In the genomic region with DNA sequence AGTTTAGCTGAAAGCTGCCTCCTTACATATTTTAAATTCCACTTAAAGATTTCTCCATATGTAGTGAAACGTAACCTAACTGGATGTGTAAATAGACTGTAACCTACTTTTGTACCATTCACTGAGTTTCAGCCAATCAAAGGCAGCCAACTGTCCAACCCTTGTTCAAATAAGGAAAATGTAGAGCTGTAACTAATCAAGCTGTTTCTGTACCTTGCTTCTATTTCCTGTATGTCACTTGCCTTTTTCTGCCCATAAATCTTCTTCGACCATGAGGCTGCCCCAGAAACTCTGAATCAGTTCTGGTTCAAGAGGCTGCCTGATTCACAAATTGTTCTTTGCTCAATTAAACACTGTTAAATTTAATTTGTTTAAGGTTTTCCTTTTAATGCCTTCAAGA, we compare ENCODE assay signal across 20 cellular contexts. TPM values are rescaled to one million over a fixed set of nuclear protein-coding genes. Genes with fewer than 3 reads are reported as not detected.
DNase-seq lines count a peak whose midpoint lies in the region; ATAC-seq and TF ChIP-seq lines count a peak whose summit lies in the region.
"Had no signal": no experiment of that assay in that cellular context is flagged by ENCODE, and none has a peak within 500 bp of the region (broad histone marks: within the 10 kb centered on the region; RNA-seq: fewer than 3 reads in every experiment).

No MANE protein-coding gene starts in this region.

- no peak overlapping the region for H3K14ac ChIP-seq in H9 (ENCODE audit: insufficient read depth, low read length)

- H3K27me3 ChIP-seq in breast epithelium: no peaks in the 10 kb centered on the region
- no peaks in the 10 kb centered on the region for H3K27me3 ChIP-seq in mammary epithelial cell (ENCODE audit: insufficient read depth, low read length)
- H3K27me3 ChIP-seq in H9 (ENCODE audit: insufficient read depth, low read length): no peaks in the 10 kb centered on the region
- H3K27me3 ChIP-seq: esophagus muscularis mucosa had no signal

- H2BK120ac ChIP-seq in H9 (ENCODE audit: low read depth, low read length, poor library complexity, severe bottlenecking): no peak overlapping the region

- peak overlapping the region; percentile 75 for H3K27ac Mint-ChIP-seq in activated naive CD8-positive, alpha-beta T cell treated with anti-CD3 and anti-CD28 coated beads, Interleukin-2, amount 50 U/mL, for 24 hours
- no peak overlapping the region; a peak in 1 of 7 replicates for H3K27ac Mint-ChIP-seq in H9
- H3K27ac Mint-ChIP-seq: activated B cell treated with CpG ODN at 0.5 μM for 24 hours had no signal

- peaks cover 39% of the 10 kb centered on the region for H3K4me1 Mint-ChIP-seq in activated naive CD8-positive, alpha-beta T cell treated with anti-CD3 and anti-CD28 coated beads, Interleukin-2, amount 50 U/mL, for 24 hours
- H3K4me1 Mint-ChIP-seq in H9: peaks cover 47 to 55% of the 10 kb centered on the region in 2 experiments

- H2BK12ac ChIP-seq in H9 (ENCODE audit: insufficient read length, low read depth, low read length): no peak overlapping the region

- H2AFZ ChIP-seq in mammary epithelial cell (ENCODE audit: low read depth, low read length) (no peak overlapping the region), H9 (ENCODE audit: low read length) (no peak overlapping the region)

- H3K18ac ChIP-seq in H9 (ENCODE audit: insufficient read length, low read depth, low read length): no peak overlapping the region

- in situ Hi-C loops in mammary epithelial cell (cut with MboI; ENCODE audit: low sequenced_read_pairs in 2 of 2): no loop called here

- H3K4me1 ChIP-seq in breast epithelium (peaks cover 0 to 9% of the 10 kb centered on the region in 2 donors), mammary epithelial cell (ENCODE audit: insufficient read depth, low read length) (peaks cover 42% of the 10 kb centered on the region), H9 (ENCODE audit: insufficient read depth, low read length) (peaks cover 7% of the 10 kb centered on the region; the same call in 1 of the 2 replicates)

- intact Hi-C loops in breast epithelium (cut with DNase I; ENCODE audit: low total_unique reads) (no loop called here), mammary epithelial cell (cut with micrococcal nuclease) (no loop called here)

- H3K23ac ChIP-seq in H9 (ENCODE audit: insufficient read length, low read depth, low read length): no peak overlapping the region

- H3K4me2 ChIP-seq in mammary epithelial cell (ENCODE audit: insufficient read depth, low read depth, low read length): no peak overlapping the region
- H3K4me2 ChIP-seq in H9 (ENCODE audit: insufficient read depth, insufficient read length, low read length): no peak overlapping the region

- no peaks in the 10 kb centered on the region for H3K9me3 Mint-ChIP-seq in activated naive CD8-positive, alpha-beta T cell treated with anti-CD3 and anti-CD28 coated beads, Interleukin-2, amount 50 U/mL, for 24 hours
- H3K9me3 Mint-ChIP-seq in H9: no peaks in the 10 kb centered on the region
- H3K9me3 Mint-ChIP-seq: activated B cell treated with CpG ODN at 0.5 μM for 24 hours had no signal

- peaks cover 12% of the 10 kb centered on the region for H3K27me3 Mint-ChIP-seq in activated naive CD8-positive, alpha-beta T cell treated with anti-CD3 and anti-CD28 coated beads, Interleukin-2, amount 50 U/mL, for 24 hours
- no peaks in the 10 kb centered on the region for H3K27me3 Mint-ChIP-seq in H9 (ENCODE audit: low read depth)

- H3K9me3 ChIP-seq in breast epithelium (no peaks in the 10 kb centered on the region), mammary epithelial cell (replicated peaks; ENCODE audit: insufficient read depth, low read length) (no peaks in the 10 kb centered on the region), H9 (ENCODE audit: control insufficient read depth, low read depth, low read length) (no peaks in the 10 kb centered on the region)
- H3K9me3 ChIP-seq: esophagus muscularis mucosa, suprapubic skin had no signal

- TF ChIP-seq CTCF in breast epithelium (IDR thresholded peaks at IDR 0.05) (no peak), mammary epithelial cell (conservative IDR thresholded peaks at IDR 0.05 in 1 of 2, IDR thresholded peaks at IDR 0.05 in 1 of 2; ENCODE audit: extremely low read depth in 1 of 2, insufficient read depth in 1 of 2, low read depth in 1 of 2, low read length in 2 of 2) (no peak), H9 (conservative IDR thresholded peaks at IDR 0.05) (no peak)

- 100% methylated on average over 2 of the region's 2 CpGs for WGBS in mammary epithelial cell (ENCODE audit: low coverage, missing lambda C conversion rate)
- no CpG with 5 or more reads among the region's 2 CpGs for WGBS in H9 (ENCODE audit: extremely low coverage, insufficient read length, low lambda C conversion rate)

- H2BK5ac ChIP-seq in H9 (ENCODE audit: insufficient read length, low read length): no peak overlapping the region

- H3T11ph ChIP-seq in H9 (ENCODE audit: low read length): no peak overlapping the region

- peak overlapping the region in 1 of 3 donors; percentile 21 for H3K4me3 ChIP-seq in breast epithelium
- H3K4me3 ChIP-seq in mammary epithelial cell (replicated peaks in 1 of 3; ENCODE audit: insufficient read depth in 1 of 3, low read depth in 2 of 3, low read length in 3 of 3): no peak overlapping the region
- H3K4me3 ChIP-seq: esophagus muscularis mucosa, suprapubic skin had no signal

- CTCF ChIA-PET in mammary epithelial cell (lab: Charles Lee; ENCODE audit: low non-redundant PET): no interaction called here

- peaks cover 5% of the 10 kb centered on the region for H3K79me1 ChIP-seq in H9 (ENCODE audit: insufficient read depth, low read depth, low read length, poor library complexity, severe bottlenecking)

- H4K20me1 ChIP-seq in mammary epithelial cell (ENCODE audit: insufficient read depth, low read length): no peaks in the 10 kb centered on the region
- H4K20me1 ChIP-seq in H9 (ENCODE audit: control insufficient read depth, insufficient read depth, insufficient read length): no peaks in the 10 kb centered on the region

- no peak overlapping the region for H2BK20ac ChIP-seq in H9 (ENCODE audit: low read depth, low read length, poor library complexity, severe bottlenecking)

- H3K23me2 ChIP-seq in H9 (ENCODE audit: insufficient read length, low read depth, low read length, poor library complexity, severe bottlenecking): no peaks in the 10 kb centered on the region

- H2AK5ac ChIP-seq in H9 (ENCODE audit: insufficient read length, low read length): no peak overlapping the region

- peak; percentile 53 for ATAC-seq in activated naive CD8-positive, alpha-beta T cell treated with anti-CD3 and anti-CD28 coated beads, Interleukin-2, amount 50 U/mL, for 24 hours
- no peak for ATAC-seq in GM18511 (IDR thresholded peaks at IDR 0.05; ENCODE audit: unreplicated experiment)

- H3K56ac ChIP-seq in H9 (ENCODE audit: insufficient read length, low read depth, low read length): no peak overlapping the region

- no peaks in the 10 kb centered on the region for H3K36me3 Mint-ChIP-seq in activated naive CD8-positive, alpha-beta T cell treated with anti-CD3 and anti-CD28 coated beads, Interleukin-2, amount 50 U/mL, for 24 hours (ENCODE audit: low read depth)
- H3K36me3 Mint-ChIP-seq in H9 (ENCODE audit: insufficient read depth in 1 of 3, low read depth in 3 of 3): peaks cover 0 to 25% (median 24%) of the 10 kb centered on the region in 3 experiments

- no peak for TF ChIP-seq POLR2A in breast epithelium (IDR thresholded peaks at IDR 0.05)

- H4K91ac ChIP-seq in H9 (ENCODE audit: insufficient read length, low read depth, low read length): no peak overlapping the region

- H3K36me3 ChIP-seq in breast epithelium (no peaks in the 10 kb centered on the region), mammary epithelial cell (ENCODE audit: insufficient read depth, low read length) (no peaks in the 10 kb centered on the region)
- H3K36me3 ChIP-seq: esophagus muscularis mucosa, suprapubic skin had no signal

- H3K27ac ChIP-seq in breast epithelium (peak overlapping the region; percentile 7 to 31), mammary epithelial cell (ENCODE audit: insufficient read depth, low read depth, low read length) (no peak overlapping the region), H9 (ENCODE audit: insufficient read length, low read depth, low read length) (no peak overlapping the region)
- H3K27ac ChIP-seq: suprapubic skin had no signal

- no peak overlapping the region for H4K8ac ChIP-seq in H9 (replicated peaks; ENCODE audit: insufficient read length, low read depth, low read length)

- H3K79me2 ChIP-seq in mammary epithelial cell (ENCODE audit: insufficient read depth, low read length) (peaks cover 7% of the 10 kb centered on the region), H9 (ENCODE audit: insufficient read depth, low read length) (peaks cover 23% of the 10 kb centered on the region; the same call in 1 of the 2 replicates)

- dilution Hi-C loops in mammary epithelial cell (cut with HindIII; ENCODE audit: low sequenced_read_pairs): loop anchor here (25.0 kb wide), 1 partner anchor 190 kb away; a partner anchor contains a TSS

- H3K4ac ChIP-seq in H9 (ENCODE audit: low read depth, low read length): no peak overlapping the region

- no peak overlapping the region for H4K5ac ChIP-seq in H9 (ENCODE audit: insufficient read length, low read depth, low read length)

- H2BK15ac ChIP-seq in H9 (ENCODE audit: low read depth, low read length): no peak overlapping the region

- BruUV-seq in mammary epithelial cell (replicated peaks; lab: Mats Ljungman, UMichigan): no TSS peak

- DNase-seq in breast epithelium (ENCODE audit: low spot score in 2 of 2) (no peak), mammary epithelial cell (no peak), left kidney (ENCODE audit: low read depth, low spot score) (peak; percentile 84), H9 (no peak), SKM-1 treated with dmso at 0.1 percent for 144 hours (lab: John Stamatoyannopoulos, UW; ENCODE audit: unreplicated experiment) (no peak), hypothalamus (lab: John Stamatoyannopoulos, UW) (no peak)
- no peak for DNase-seq in activated naive CD8-positive, alpha-beta T cell treated with anti-CD3 and anti-CD28 coated beads, Interleukin-2, amount 50 U/mL, for 24 hours
- DNase-seq: activated B cell treated with CpG ODN at 0.5 μM for 24 hours; activated CD8-positive, alpha-beta memory T cell treated with anti-CD3 and anti-CD28 coated beads, Interleukin-2, amount 50 U/mL, for 48 hours; NCI-H1048; NCI-H345; occipital lobe; OCI-M1; stimulated activated CD4-positive, alpha-beta T cell treated with anti-CD3 and anti-CD28 coated beads, Interleukin-12 subunit alpha, Interleukin-12 subunit beta, amount 100 ng/mL, for 4 hours had no signal

- no peak overlapping the region for H3K4me3 Mint-ChIP-seq in activated naive CD8-positive, alpha-beta T cell treated with anti-CD3 and anti-CD28 coated beads, Interleukin-2, amount 50 U/mL, for 24 hours
- no peak overlapping the region for H3K4me3 Mint-ChIP-seq in H9
- H3K4me3 Mint-ChIP-seq: activated B cell treated with CpG ODN at 0.5 μM for 24 hours had no signal

- no peak overlapping the region for H3K9ac ChIP-seq in mammary epithelial cell (ENCODE audit: insufficient read depth, low read length)
- H3K9ac ChIP-seq in H9 (ENCODE audit: extremely low read depth, insufficient read length, low read length): no peak overlapping the region

RNA-seq across cellular contexts. Expression of a gene that starts 6.3 kb away (rescaled TPM):
- total RNA-seq in breast epithelium (10 to 100 TPM; 46.8 to 98.9 (median 61.9) TPM), mammary epithelial cell (10 to 100 TPM; 25.3 to 74.5 TPM), H9 (2021) (77.9 and 84.5 TPM in 2 replicates)
- polyA plus RNA-seq in mammary epithelial cell: 27.0 TPM
- polyA minus RNA-seq in mammary epithelial cell: 110 TPM
- total RNA-seq: lung microvascular endothelial cell had no signal

RNA-seq across cellular contexts. Expression of a gene that starts 58.1 kb away (rescaled TPM):
- total RNA-seq in breast epithelium (under 1 TPM in 1 of 3 donors, not detected in 2; 0.32 TPM), mammary epithelial cell (not detected), H9 (2021) (not detected in 2 replicates)
- not detected for polyA plus RNA-seq in mammary epithelial cell
- polyA minus RNA-seq in mammary epithelial cell: not detected
- total RNA-seq: chondrocyte, HT1080, lung microvascular endothelial cell, suprapubic skin had no signal

Comparison
In these comparisons a context has a peak if more than half of its experiments do, and no peak if none do; other contexts are left out.
1. H3K27ac ChIP-seq: peak in breast epithelium (2 of 2); none in mammary epithelial cell (single experiment) and H9 (single experiment).